ENCODE assay signal across 18 cellular contexts in the genomic region with DNA sequence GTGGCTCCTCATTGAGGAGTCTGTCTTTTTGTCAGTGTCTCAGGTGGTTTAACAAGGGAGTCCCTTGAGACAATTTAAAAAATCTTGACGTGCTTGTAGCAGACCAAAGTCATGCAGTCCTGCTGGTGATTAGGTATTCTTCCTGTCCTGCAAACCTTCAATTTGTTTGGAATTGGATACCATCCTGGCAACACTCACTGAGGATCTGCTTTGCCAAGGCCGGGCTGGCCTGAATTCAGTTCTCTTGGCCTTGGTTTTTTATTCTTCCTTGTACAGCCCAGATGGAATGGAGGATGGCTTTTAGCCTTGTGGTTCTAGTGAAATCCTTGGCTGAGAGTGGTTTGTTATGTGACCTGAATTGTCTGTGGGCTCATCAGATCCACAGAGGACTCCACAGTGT.
DNase-seq lines count a peak whose midpoint lies in the region; ATAC-seq and TF ChIP-seq lines count a peak whose summit lies in the region.
"Had no signal": no experiment of that assay in that cellular context is flagged by ENCODE, and none has a peak within 500 bp of the region (broad histone marks: within the 10 kb centered on the region; RNA-seq: fewer than 3 reads in every experiment).

No MANE protein-coding gene starts in this region.

- H3K14ac ChIP-seq in H9 (ENCODE audit: insufficient read depth, low read length): no peak overlapping the region

- no peaks in the 10 kb centered on the region for H3K27me3 Mint-ChIP-seq in H9 (ENCODE audit: low read depth)
- H3K27me3 Mint-ChIP-seq: activated naive CD8-positive, alpha-beta T cell treated with anti-CD3 and anti-CD28 coated beads, Interleukin-2, amount 10 ng/mL, durations not matched to agents 7 days and 5 days had no signal

- H2BK12ac ChIP-seq in H9 (ENCODE audit: insufficient read length, low read depth, low read length): no peak overlapping the region

- no peak overlapping the region for H3K4me2 ChIP-seq in H9 (ENCODE audit: insufficient read depth, insufficient read length, low read length)

- H2BK20ac ChIP-seq in H9 (ENCODE audit: low read depth, low read length, poor library complexity, severe bottlenecking): no peak overlapping the region

- no peak overlapping the region for H2AFZ ChIP-seq in H9 (ENCODE audit: low read length)

- no peak overlapping the region for H3T11ph ChIP-seq in H9 (ENCODE audit: low read length)

- no peaks in the 10 kb centered on the region for H4K20me1 ChIP-seq in H9 (ENCODE audit: control insufficient read depth, insufficient read depth, insufficient read length)

- TF ChIP-seq CTCF in H9 (conservative IDR thresholded peaks at IDR 0.05) (no peak), left lung (IDR thresholded peaks at IDR 0.05) (no peak)

- no peak overlapping the region for H3K4me3 Mint-ChIP-seq in H9
- H3K4me3 Mint-ChIP-seq: activated naive CD8-positive, alpha-beta T cell treated with anti-CD3 and anti-CD28 coated beads, Interleukin-2, amount 10 ng/mL, durations not matched to agents 7 days and 5 days; neural crest cell had no signal

- no peaks in the 10 kb centered on the region for H3K79me1 ChIP-seq in H9 (ENCODE audit: insufficient read depth, low read depth, low read length, poor library complexity, severe bottlenecking)

- H3K27me3 ChIP-seq in H9 (ENCODE audit: insufficient read depth, low read length) (no peaks in the 10 kb centered on the region), left lung (no peaks in the 10 kb centered on the region), subcutaneous abdominal adipose tissue (ENCODE audit: control insufficient read depth in 5 of 5, insufficient read depth in 4 of 5, low read length in 5 of 5) (no peaks in the 10 kb centered on the region)
- H3K27me3 ChIP-seq: stomach had no signal

- H3K4me3 ChIP-seq in left lung (no peak overlapping the region), subcutaneous abdominal adipose tissue (ENCODE audit: low read depth in 1 of 5, low read length in 5 of 5) (peak overlapping the region in 1 of 5 donors; percentile 13)
- H3K4me3 ChIP-seq: stomach had no signal

- no peaks in the 10 kb centered on the region for H3K36me3 ChIP-seq in left lung
- no peaks in the 10 kb centered on the region for H3K36me3 ChIP-seq in subcutaneous abdominal adipose tissue (ENCODE audit: control insufficient read depth in 5 of 5, insufficient read depth in 5 of 5, low read length in 5 of 5)
- H3K36me3 ChIP-seq: stomach had no signal

- peak overlapping the region; percentile 49 for H3K23ac ChIP-seq in H9 (ENCODE audit: insufficient read length, low read depth, low read length)

- H3K9ac ChIP-seq in H9 (ENCODE audit: extremely low read depth, insufficient read length, low read length): no peak overlapping the region
- no peak overlapping the region for H3K9ac ChIP-seq in subcutaneous abdominal adipose tissue (ENCODE audit: low read length in 5 of 5)

- WGBS in H9 (ENCODE audit: extremely low coverage, insufficient read length, low lambda C conversion rate): no CpG with 5 or more reads among the region's 2 CpGs

- no peaks in the 10 kb centered on the region for H3K23me2 ChIP-seq in H9 (ENCODE audit: insufficient read length, low read depth, low read length, poor library complexity, severe bottlenecking)

- no peak overlapping the region for H3K4ac ChIP-seq in H9 (ENCODE audit: low read depth, low read length)

- peaks cover 19 to 23% of the 10 kb centered on the region in 2 experiments for H3K4me1 Mint-ChIP-seq in H9
- H3K4me1 Mint-ChIP-seq: activated naive CD8-positive, alpha-beta T cell treated with anti-CD3 and anti-CD28 coated beads, Interleukin-2, amount 10 ng/mL, durations not matched to agents 7 days and 5 days had no signal

- no peak overlapping the region for H3K18ac ChIP-seq in H9 (ENCODE audit: insufficient read length, low read depth, low read length)

- H2BK120ac ChIP-seq in H9 (ENCODE audit: low read depth, low read length, poor library complexity, severe bottlenecking): no peak overlapping the region

- no peak overlapping the region for H3K27ac ChIP-seq in H9 (ENCODE audit: insufficient read length, low read depth, low read length)
- H3K27ac ChIP-seq in caudate nucleus (ENCODE audit: low read depth, low read length): peak overlapping the region; percentile 55
- H3K27ac ChIP-seq in left lung: peak overlapping the region in 1 of 2 donors; percentile 27
- H3K27ac ChIP-seq in subcutaneous abdominal adipose tissue (ENCODE audit: low read depth, low read length): peak overlapping the region; percentile 50
- H3K27ac ChIP-seq: HL-60 had no signal

- H2BK5ac ChIP-seq in H9 (ENCODE audit: insufficient read length, low read length): no peak overlapping the region

- H4K8ac ChIP-seq in H9 (replicated peaks; ENCODE audit: insufficient read length, low read depth, low read length): no peak overlapping the region

- H3K9me3 ChIP-seq in H9 (ENCODE audit: control insufficient read depth, low read depth, low read length) (no peaks in the 10 kb centered on the region), left lung (no peaks in the 10 kb centered on the region), subcutaneous abdominal adipose tissue (ENCODE audit: control insufficient read depth in 5 of 5, low read length in 5 of 5) (no peaks in the 10 kb centered on the region)
- H3K9me3 ChIP-seq: stomach had no signal

- DNase-seq in H9 (no peak), caudate nucleus (lab: John Stamatoyannopoulos, UW) (peak in 19 of 61 donors; percentile 9 to 65 (median 20)), left lung (no peak), NCI-H146 (lab: John Stamatoyannopoulos, UW) (no peak), hepatic stellate cell (ENCODE audit: low spot score) (no peak), RKO (ENCODE audit: low spot score) (no peak)
- DNase-seq in activated CD8-positive, alpha-beta memory T cell treated with anti-CD3 and anti-CD28 coated beads, Interleukin-2, amount 50 U/mL, for 4 hours: no peak
- DNase-seq: activated CD4-positive, alpha-beta T cell treated with anti-CD3 and anti-CD28 coated beads for 4 hours; activated naive CD8-positive, alpha-beta T cell treated with anti-CD3 and anti-CD28 coated beads, Interleukin-2, amount 10 ng/mL, durations not matched to agents 7 days and 5 days; activated T-cell treated with anti-CD3 and anti-CD28 coated beads, Interleukin-2, amount 50 U/mL, for 1 hour; NCI-H1694; NCI-H526 treated with DMSO at 0.1 percent for 48 hours; small intestine; stomach had no signal

- peak; percentile 26 for ATAC-seq in left lung
- ATAC-seq: Panc1 had no signal

- H3K4me1 ChIP-seq in H9 (ENCODE audit: insufficient read depth, low read length) (peaks cover 4% of the 10 kb centered on the region; the same call in 1 of the 2 replicates), left lung (peaks cover 14 to 20% of the 10 kb centered on the region in 2 donors), subcutaneous abdominal adipose tissue (ENCODE audit: control insufficient read depth in 5 of 5, insufficient read depth in 5 of 5, low read length in 5 of 5) (peaks cover 6 to 37% (median 28%) of the 10 kb centered on the region in 5 donors)

- no peak overlapping the region for H2BK15ac ChIP-seq in H9 (ENCODE audit: low read depth, low read length)

- peaks cover 5 to 17% of the 10 kb centered on the region in 2 experiments; a peak in 3 of 5 replicates for H3K9me3 Mint-ChIP-seq in H9

- H3K27ac Mint-ChIP-seq in H9: no peak overlapping the region; a peak in 1 of 7 replicates
- H3K27ac Mint-ChIP-seq: activated naive CD8-positive, alpha-beta T cell treated with anti-CD3 and anti-CD28 coated beads, Interleukin-2, amount 10 ng/mL, durations not matched to agents 7 days and 5 days had no signal

- no peak overlapping the region for H4K91ac ChIP-seq in H9 (ENCODE audit: insufficient read length, low read depth, low read length)

- peaks cover 20 to 24% (median 23%) of the 10 kb centered on the region in 3 experiments for H3K36me3 Mint-ChIP-seq in H9 (ENCODE audit: insufficient read depth in 1 of 3, low read depth in 3 of 3)
- H3K36me3 Mint-ChIP-seq: activated naive CD8-positive, alpha-beta T cell treated with anti-CD3 and anti-CD28 coated beads, Interleukin-2, amount 10 ng/mL, durations not matched to agents 7 days and 5 days had no signal

- H3K79me2 ChIP-seq in H9 (ENCODE audit: insufficient read depth, low read length): peaks cover 3% of the 10 kb centered on the region; the same call in 1 of the 2 replicates

- no peak overlapping the region for H2AK5ac ChIP-seq in H9 (ENCODE audit: insufficient read length, low read length)

- intact Hi-C loops in left lung (cut with DNase I): no loop called here

- H3K56ac ChIP-seq in H9 (ENCODE audit: insufficient read length, low read depth, low read length): no peak overlapping the region

- no peak overlapping the region for H4K5ac ChIP-seq in H9 (ENCODE audit: insufficient read length, low read depth, low read length)
